Comparison of ENCODE assay signal across 24 cellular contexts in the genomic region with DNA sequence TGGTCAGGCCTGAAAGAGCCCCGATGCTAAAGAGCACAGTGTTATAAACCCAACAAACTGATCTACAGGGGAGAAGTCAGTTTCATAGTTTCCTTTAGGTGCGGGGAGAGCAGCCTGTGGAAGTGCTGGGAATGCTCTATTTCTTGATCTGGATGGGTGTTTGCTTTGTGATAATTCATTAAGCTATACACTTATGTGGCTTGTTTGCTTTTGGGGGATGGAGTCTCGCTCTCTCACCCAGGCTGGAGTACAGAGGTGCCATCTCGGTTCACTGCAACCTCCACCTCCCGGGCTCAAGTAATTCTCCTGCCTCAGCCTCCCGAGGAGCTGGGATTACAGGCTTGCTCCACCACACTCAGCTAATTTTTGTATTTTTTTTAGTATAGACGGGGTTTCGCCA. TPM values are rescaled to one million over a fixed set of nuclear protein-coding genes. Genes with fewer than 3 reads are reported as not detected.
DNase-seq lines count a peak whose midpoint lies in the region; ATAC-seq and TF ChIP-seq lines count a peak whose summit lies in the region.
"Had no signal": no experiment of that assay in that cellular context is flagged by ENCODE, and none has a peak within 500 bp of the region (broad histone marks: within the 10 kb centered on the region; RNA-seq: fewer than 3 reads in every experiment).

No MANE protein-coding gene starts in this region.

- H3K27me3 ChIP-seq in liver (ENCODE audit: control insufficient read depth in 4 of 4, insufficient read depth in 4 of 4, low read length in 3 of 4) (no peaks in the 10 kb centered on the region), left lung (no peaks in the 10 kb centered on the region)
- H3K27me3 ChIP-seq: adrenal gland, brain microvascular endothelial cell, upper lobe of right lung had no signal

- no peak overlapping the region for H3K4me3 Mint-ChIP-seq in activated naive CD4-positive, alpha-beta T cell treated with anti-CD3 and anti-CD28 coated beads for 36 hours
- no peak overlapping the region for H3K4me3 Mint-ChIP-seq in activated naive CD8-positive, alpha-beta T cell treated with anti-CD3 and anti-CD28 coated beads, Interleukin-2, amount 50 U/mL, for 24 hours
- H3K4me3 Mint-ChIP-seq in type B pancreatic cell, result no peak overlapping the region
- H3K4me3 Mint-ChIP-seq: immature natural killer cell, nephron had no signal

- 57% methylated on average over 8 of the region's 8 CpGs for WGBS in liver

- no peak overlapping the region for H3K27ac ChIP-seq in liver (ENCODE audit: low read depth in 1 of 2, low read length in 2 of 2)
- H3K27ac ChIP-seq in left lung, result no peak overlapping the region
- H3K27ac ChIP-seq: brain microvascular endothelial cell, upper lobe of right lung had no signal

- H3K27me3 Mint-ChIP-seq in activated naive CD4-positive, alpha-beta T cell treated with anti-CD3 and anti-CD28 coated beads for 36 hours (ENCODE audit: low read depth), result no peaks in the 10 kb centered on the region
- H3K27me3 Mint-ChIP-seq in activated naive CD8-positive, alpha-beta T cell treated with anti-CD3 and anti-CD28 coated beads, Interleukin-2, amount 50 U/mL, for 24 hours, result no peaks in the 10 kb centered on the region
- H3K27me3 Mint-ChIP-seq in type B pancreatic cell, result no peaks in the 10 kb centered on the region

- CTCF ChIA-PET in activated naive CD4-positive, alpha-beta T cell treated with anti-CD3 and anti-CD28 coated beads for 36 hours (lab: Charles Lee), result no interaction called here

- H3K36me3 ChIP-seq in liver (ENCODE audit: control insufficient read depth in 4 of 4, insufficient read depth in 3 of 4, low read depth in 1 of 4, low read length in 3 of 4), result peaks cover 0 to 5% (median 2%) of the 10 kb centered on the region in 4 donors
- H3K36me3 ChIP-seq in left lung, result peaks cover 0 to 13% of the 10 kb centered on the region in 2 donors
- H3K36me3 ChIP-seq: brain microvascular endothelial cell, upper lobe of right lung had no signal

- H3K9me3 Mint-ChIP-seq in activated naive CD4-positive, alpha-beta T cell treated with anti-CD3 and anti-CD28 coated beads, Interleukin-2, amount 50 U/mL, for 72 hours, result no peaks in the 10 kb centered on the region
- H3K9me3 Mint-ChIP-seq in activated naive CD4-positive, alpha-beta T cell treated with anti-CD3 and anti-CD28 coated beads for 36 hours, result no peaks in the 10 kb centered on the region
- H3K9me3 Mint-ChIP-seq in activated naive CD8-positive, alpha-beta T cell treated with anti-CD3 and anti-CD28 coated beads, Interleukin-2, amount 50 U/mL, for 24 hours, result no peaks in the 10 kb centered on the region
- no peaks in the 10 kb centered on the region for H3K9me3 Mint-ChIP-seq in type B pancreatic cell
- H3K9me3 Mint-ChIP-seq: immature natural killer cell, nephron had no signal

- H3K4me1 Mint-ChIP-seq in activated naive CD4-positive, alpha-beta T cell treated with anti-CD3 and anti-CD28 coated beads for 36 hours (ENCODE audit: low read depth), result peaks cover 8% of the 10 kb centered on the region
- H3K4me1 Mint-ChIP-seq in activated naive CD8-positive, alpha-beta T cell treated with anti-CD3 and anti-CD28 coated beads, Interleukin-2, amount 50 U/mL, for 24 hours, result peaks cover 17% of the 10 kb centered on the region
- H3K4me1 Mint-ChIP-seq in type B pancreatic cell (ENCODE audit: unreplicated experiment), result peaks cover 15% of the 10 kb centered on the region

- peaks cover 6 to 21% (median 16%) of the 10 kb centered on the region in 4 donors for H3K4me1 ChIP-seq in liver (ENCODE audit: control insufficient read depth in 4 of 4, insufficient read depth in 4 of 4, low read length in 3 of 4)
- H3K4me1 ChIP-seq in left lung, result peaks cover 0 to 18% of the 10 kb centered on the region in 2 donors

- H3K27ac Mint-ChIP-seq in activated naive CD4-positive, alpha-beta T cell treated with anti-CD3 and anti-CD28 coated beads, Interleukin-2, amount 50 U/mL, for 72 hours, result peak overlapping the region; percentile 3 to 56
- H3K27ac Mint-ChIP-seq in activated naive CD4-positive, alpha-beta T cell treated with anti-CD3 and anti-CD28 coated beads for 36 hours, result no peak overlapping the region
- H3K27ac Mint-ChIP-seq in activated naive CD8-positive, alpha-beta T cell treated with anti-CD3 and anti-CD28 coated beads, Interleukin-2, amount 50 U/mL, for 24 hours, result peak overlapping the region; percentile 55
- H3K27ac Mint-ChIP-seq in type B pancreatic cell, result peak overlapping the region; percentile 11
- H3K27ac Mint-ChIP-seq: nephron had no signal

- intact Hi-C loops in activated naive CD4-positive, alpha-beta T cell treated with anti-CD3 and anti-CD28 coated beads for 36 hours (cut with micrococcal nuclease), result no loop called here
- intact Hi-C loops in left lung (cut with DNase I), result no loop called here

- H3K4me3 ChIP-seq in liver (ENCODE audit: low read depth in 1 of 3, low read length in 3 of 3) (no peak overlapping the region), left lung (no peak overlapping the region)
- H3K4me3 ChIP-seq: adrenal gland, upper lobe of right lung had no signal

- TF ChIP-seq CTCF in liver (IDR thresholded peaks at IDR 0.05; ENCODE audit: low read depth, low read length, missing input control) (no peak), type B pancreatic cell (conservative IDR thresholded peaks at IDR 0.05) (no peak), left lung (IDR thresholded peaks at IDR 0.05) (no peak)

- ATAC-seq in activated naive CD4-positive, alpha-beta T cell treated with anti-CD3 and anti-CD28 coated beads, Interleukin-2, amount 50 U/mL, for 72 hours, result no peak
- ATAC-seq in activated naive CD8-positive, alpha-beta T cell treated with anti-CD3 and anti-CD28 coated beads, Interleukin-2, amount 50 U/mL, for 24 hours, result no peak
- ATAC-seq in GM21515 (IDR thresholded peaks at IDR 0.05; ENCODE audit: unreplicated experiment), result no peak
- no peak for ATAC-seq in GM21825 (IDR thresholded peaks at IDR 0.05; ENCODE audit: unreplicated experiment)
- ATAC-seq in left lung, result no peak
- ATAC-seq: esophagus mucosa, left ventricle myocardium superior, Right ventricle myocardium inferior had no signal

- TF ChIP-seq RAD21 in liver (IDR thresholded peaks at IDR 0.05), result peak; percentile 7 to 8

- H3K9me3 ChIP-seq in liver (ENCODE audit: control insufficient read depth in 4 of 4, low read length in 3 of 4), result no peaks in the 10 kb centered on the region
- H3K9me3 ChIP-seq in left lung, result no peaks in the 10 kb centered on the region
- H3K9me3 ChIP-seq: adrenal gland, upper lobe of right lung had no signal

- DNase-seq in activated naive CD4-positive, alpha-beta T cell treated with anti-CD3 and anti-CD28 coated beads, Interleukin-2, amount 50 U/mL, for 72 hours (ENCODE audit: low spot score in 2 of 2), result no peak
- DNase-seq in activated naive CD4-positive, alpha-beta T cell treated with anti-CD3 and anti-CD28 coated beads for 36 hours, result no peak
- no peak for DNase-seq in activated naive CD8-positive, alpha-beta T cell treated with anti-CD3 and anti-CD28 coated beads, Interleukin-2, amount 50 U/mL, for 24 hours
- DNase-seq in type B pancreatic cell (ENCODE audit: extremely low spot score, unreplicated experiment) (no peak), left lung (no peak)
- DNase-seq: 8988T; activated CD4-positive, alpha-beta T cell treated with anti-CD3 and anti-CD28 coated beads, Interleukin-2, amount 50 U/mL, for 48 hours; activated gamma-delta T cell; adrenal gland; brain microvascular endothelial cell; immature natural killer cell; left ventricle myocardium superior; NCI-H1105 treated with DMSO at 0.1 percent for 48 hours; NCI-H2081; NCI-H345; NCI-H82; T1000; upper lobe of right lung had no signal

- H3K36me3 Mint-ChIP-seq in activated naive CD4-positive, alpha-beta T cell treated with anti-CD3 and anti-CD28 coated beads, Interleukin-2, amount 50 U/mL, for 72 hours, result no peaks in the 10 kb centered on the region
- peaks cover 6% of the 10 kb centered on the region for H3K36me3 Mint-ChIP-seq in activated naive CD4-positive, alpha-beta T cell treated with anti-CD3 and anti-CD28 coated beads for 36 hours (ENCODE audit: low read depth)
- peaks cover 3% of the 10 kb centered on the region for H3K36me3 Mint-ChIP-seq in activated naive CD8-positive, alpha-beta T cell treated with anti-CD3 and anti-CD28 coated beads, Interleukin-2, amount 50 U/mL, for 24 hours (ENCODE audit: low read depth)
- peaks cover 5% of the 10 kb centered on the region for H3K36me3 Mint-ChIP-seq in type B pancreatic cell

- H3K9ac ChIP-seq in liver (ENCODE audit: low read depth in 1 of 2, low read length in 2 of 2), result no peak overlapping the region

TF ChIP-seq in liver, 16 proteins besides CTCF, POLR2A, EP300 and RAD21 (continues in another document):
- TF ChIP-seq RXRA (IDR thresholded peaks at IDR 0.05) (peak; percentile 67 to 79), TAF1 (conservative IDR thresholded peaks at IDR 0.05) (no peak), YY1 (IDR thresholded peaks at IDR 0.05) (no peak)
- TF ChIP-seq, protein P1, sequence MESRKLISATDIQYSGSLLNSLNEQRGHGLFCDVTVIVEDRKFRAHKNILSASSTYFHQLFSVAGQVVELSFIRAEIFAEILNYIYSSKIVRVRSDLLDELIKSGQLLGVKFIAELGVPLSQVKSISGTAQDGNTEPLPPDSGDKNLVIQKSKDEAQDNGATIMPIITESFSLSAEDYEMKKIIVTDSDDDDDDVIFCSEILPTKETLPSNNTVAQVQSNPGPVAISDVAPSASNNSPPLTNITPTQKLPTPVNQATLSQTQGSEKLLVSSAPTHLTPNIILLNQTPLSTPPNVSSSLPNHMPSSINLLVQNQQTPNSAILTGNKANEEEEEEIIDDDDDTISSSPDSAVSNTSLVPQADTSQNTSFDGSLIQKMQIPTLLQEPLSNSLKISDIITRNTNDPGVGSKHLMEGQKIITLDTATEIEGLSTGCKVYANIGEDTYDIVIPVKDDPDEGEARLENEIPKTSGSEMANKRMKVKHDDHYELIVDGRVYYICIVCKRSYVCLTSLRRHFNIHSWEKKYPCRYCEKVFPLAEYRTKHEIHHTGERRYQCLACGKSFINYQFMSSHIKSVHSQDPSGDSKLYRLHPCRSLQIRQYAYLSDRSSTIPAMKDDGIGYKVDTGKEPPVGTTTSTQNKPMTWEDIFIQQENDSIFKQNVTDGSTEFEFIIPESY (IDR thresholded peaks at IDR 0.05), result no peak

RNA-seq across cellular contexts. Expression of a gene that starts 30.1 kb away (rescaled TPM):
- 1 to 10 TPM; 4.1 to 4.2 TPM for total RNA-seq in activated naive CD4-positive, alpha-beta T cell treated with anti-CD3 and anti-CD28 coated beads, Interleukin-2, amount 50 U/mL, for 72 hours
- 1 to 10 TPM; 6.0 to 7.3 TPM for total RNA-seq in activated naive CD4-positive, alpha-beta T cell treated with anti-CD3 and anti-CD28 coated beads for 36 hours
- total RNA-seq in liver (1 to 10 TPM; 2.5 to 5.8 TPM), type B pancreatic cell (ENCODE audit: low replicate concordance) (8.3 and 21.5 TPM in 2 replicates), left lung (10 to 100 TPM in 1 of 2 donors, 1 to 10 TPM in 1; 7.9 to 10.4 TPM)
- polyA plus RNA-seq in liver, result 1 to 10 TPM; 2.1 to 5.8 TPM

RNA-seq across cellular contexts. Expression of a gene that starts 37.0 kb away (rescaled TPM):
- 10 to 100 TPM in 1 of 2 donors, 1 to 10 TPM in 1; 4.1 to 16.9 TPM for total RNA-seq in activated naive CD4-positive, alpha-beta T cell treated with anti-CD3 and anti-CD28 coated beads, Interleukin-2, amount 50 U/mL, for 72 hours
- 1 to 10 TPM; 8.3 to 8.7 TPM for total RNA-seq in activated naive CD4-positive, alpha-beta T cell treated with anti-CD3 and anti-CD28 coated beads for 36 hours
- total RNA-seq in liver (10 to 100 TPM in 1 of 2 donors, 1 to 10 TPM in 1; 8.8 to 23.4 TPM), type B pancreatic cell (ENCODE audit: low replicate concordance) (11.3 and 13.1 TPM in 2 replicates), left lung (10 to 100 TPM; 16.9 to 21.9 TPM)
- 10 to 100 TPM in 1 of 2 donors, 1 to 10 TPM in 1; 3.4 to 10.5 TPM for polyA plus RNA-seq in liver
